ENCODE assay signal across 1 cellular context in genomic region chr5:148984333-148984732, GRCh38.
TF ChIP-seq lines count a peak whose summit lies in the region.

No MANE protein-coding gene starts in this region.

TF ChIP-seq in HCT116, 20 proteins besides CTCF, POLR2A, EP300 and RAD21:
- TF ChIP-seq EZH2 (IDR thresholded peaks at IDR 0.05) (no peak), EGR1 (IDR thresholded peaks at IDR 0.05; ENCODE audit: low read depth) (no peak), SP1 (IDR thresholded peaks at IDR 0.05; ENCODE audit: low read depth) (peak; percentile 80), SRF (IDR thresholded peaks at IDR 0.05; ENCODE audit: low read depth) (peak; percentile 77; the same call in 1 of the 2 replicates), POLR2AphosphoS5 (IDR thresholded peaks at IDR 0.05; ENCODE audit: low read depth, low read length) (peak; percentile 28; the same call in 1 of the 2 replicates), CBX3 (IDR thresholded peaks at IDR 0.05; ENCODE audit: low read depth) (peak; percentile 62; the same call in 1 of the 2 replicates), JUND (IDR thresholded peaks at IDR 0.05) (peak; percentile 93), FOSL1 (IDR thresholded peaks at IDR 0.05; ENCODE audit: low read depth) (peak; percentile 92), ELF1 (IDR thresholded peaks at IDR 0.05; ENCODE audit: borderline replicate concordance, low read depth) (no peak; the same call in 1 of the 2 replicates), ZFX (IDR thresholded peaks at IDR 0.05) (no peak), CEBPB (IDR thresholded peaks at IDR 0.05; ENCODE audit: low read depth) (peak; percentile 44; the same call in 1 of the 2 replicates)
- TF ChIP-seq, protein P1, sequence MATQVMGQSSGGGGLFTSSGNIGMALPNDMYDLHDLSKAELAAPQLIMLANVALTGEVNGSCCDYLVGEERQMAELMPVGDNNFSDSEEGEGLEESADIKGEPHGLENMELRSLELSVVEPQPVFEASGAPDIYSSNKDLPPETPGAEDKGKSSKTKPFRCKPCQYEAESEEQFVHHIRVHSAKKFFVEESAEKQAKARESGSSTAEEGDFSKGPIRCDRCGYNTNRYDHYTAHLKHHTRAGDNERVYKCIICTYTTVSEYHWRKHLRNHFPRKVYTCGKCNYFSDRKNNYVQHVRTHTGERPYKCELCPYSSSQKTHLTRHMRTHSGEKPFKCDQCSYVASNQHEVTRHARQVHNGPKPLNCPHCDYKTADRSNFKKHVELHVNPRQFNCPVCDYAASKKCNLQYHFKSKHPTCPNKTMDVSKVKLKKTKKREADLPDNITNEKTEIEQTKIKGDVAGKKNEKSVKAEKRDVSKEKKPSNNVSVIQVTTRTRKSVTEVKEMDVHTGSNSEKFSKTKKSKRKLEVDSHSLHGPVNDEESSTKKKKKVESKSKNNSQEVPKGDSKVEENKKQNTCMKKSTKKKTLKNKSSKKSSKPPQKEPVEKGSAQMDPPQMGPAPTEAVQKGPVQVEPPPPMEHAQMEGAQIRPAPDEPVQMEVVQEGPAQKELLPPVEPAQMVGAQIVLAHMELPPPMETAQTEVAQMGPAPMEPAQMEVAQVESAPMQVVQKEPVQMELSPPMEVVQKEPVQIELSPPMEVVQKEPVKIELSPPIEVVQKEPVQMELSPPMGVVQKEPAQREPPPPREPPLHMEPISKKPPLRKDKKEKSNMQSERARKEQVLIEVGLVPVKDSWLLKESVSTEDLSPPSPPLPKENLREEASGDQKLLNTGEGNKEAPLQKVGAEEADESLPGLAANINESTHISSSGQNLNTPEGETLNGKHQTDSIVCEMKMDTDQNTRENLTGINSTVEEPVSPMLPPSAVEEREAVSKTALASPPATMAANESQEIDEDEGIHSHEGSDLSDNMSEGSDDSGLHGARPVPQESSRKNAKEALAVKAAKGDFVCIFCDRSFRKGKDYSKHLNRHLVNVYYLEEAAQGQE (IDR thresholded peaks at IDR 0.05; ENCODE audit: low read depth) = no peak
- TF ChIP-seq, protein P2, sequence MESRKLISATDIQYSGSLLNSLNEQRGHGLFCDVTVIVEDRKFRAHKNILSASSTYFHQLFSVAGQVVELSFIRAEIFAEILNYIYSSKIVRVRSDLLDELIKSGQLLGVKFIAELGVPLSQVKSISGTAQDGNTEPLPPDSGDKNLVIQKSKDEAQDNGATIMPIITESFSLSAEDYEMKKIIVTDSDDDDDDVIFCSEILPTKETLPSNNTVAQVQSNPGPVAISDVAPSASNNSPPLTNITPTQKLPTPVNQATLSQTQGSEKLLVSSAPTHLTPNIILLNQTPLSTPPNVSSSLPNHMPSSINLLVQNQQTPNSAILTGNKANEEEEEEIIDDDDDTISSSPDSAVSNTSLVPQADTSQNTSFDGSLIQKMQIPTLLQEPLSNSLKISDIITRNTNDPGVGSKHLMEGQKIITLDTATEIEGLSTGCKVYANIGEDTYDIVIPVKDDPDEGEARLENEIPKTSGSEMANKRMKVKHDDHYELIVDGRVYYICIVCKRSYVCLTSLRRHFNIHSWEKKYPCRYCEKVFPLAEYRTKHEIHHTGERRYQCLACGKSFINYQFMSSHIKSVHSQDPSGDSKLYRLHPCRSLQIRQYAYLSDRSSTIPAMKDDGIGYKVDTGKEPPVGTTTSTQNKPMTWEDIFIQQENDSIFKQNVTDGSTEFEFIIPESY (IDR thresholded peaks at IDR 0.05; ENCODE audit: extremely low read depth, insufficient replicate concordance, low read length) = no peak
- TF ChIP-seq, protein P3, sequence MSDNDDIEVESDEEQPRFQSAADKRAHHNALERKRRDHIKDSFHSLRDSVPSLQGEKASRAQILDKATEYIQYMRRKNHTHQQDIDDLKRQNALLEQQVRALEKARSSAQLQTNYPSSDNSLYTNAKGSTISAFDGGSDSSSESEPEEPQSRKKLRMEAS (IDR thresholded peaks at IDR 0.05) = peak; percentile 48
